ENCODE assay signal across 13 cellular contexts in the genomic region with DNA sequence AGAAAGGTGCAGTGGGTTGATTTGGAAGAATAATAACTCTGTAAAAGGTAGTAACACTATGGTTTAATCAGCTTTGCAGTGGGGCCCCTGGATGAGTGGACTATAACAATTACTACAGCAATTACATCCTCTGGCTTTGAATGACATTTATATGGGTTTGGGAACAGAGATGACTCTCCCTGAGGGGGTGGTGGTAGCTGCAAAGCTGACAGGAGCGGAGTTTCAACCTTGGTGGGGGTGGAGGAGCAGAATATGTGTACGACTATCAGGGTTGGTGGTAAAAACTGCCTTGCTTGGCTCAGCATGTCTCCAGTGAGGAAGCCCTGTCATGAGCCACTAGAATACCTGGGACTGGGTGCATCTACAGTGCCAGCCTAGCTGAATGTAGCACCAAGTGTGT. TPM values are rescaled to one million over a fixed set of nuclear protein-coding genes. Genes with fewer than 3 reads are reported as not detected.
DNase-seq lines count a peak whose midpoint lies in the region; ATAC-seq lines count a peak whose summit lies in the region.
"Had no signal": no experiment of that assay in that cellular context is flagged by ENCODE, and none has a peak within 500 bp of the region (broad histone marks: within the 10 kb centered on the region; RNA-seq: fewer than 3 reads in every experiment).

No MANE protein-coding gene starts in this region.

- H3K27me3 Mint-ChIP-seq in activated naive CD8-positive, alpha-beta T cell = no peaks in the 10 kb centered on the region
- H3K27me3 Mint-ChIP-seq in activated naive CD8-positive, alpha-beta T cell treated with anti-CD3 and anti-CD28 coated beads for 36 hours = no peaks in the 10 kb centered on the region

- peak overlapping the region; percentile 5 for H3K4me3 Mint-ChIP-seq in activated naive CD8-positive, alpha-beta T cell
- H3K4me3 Mint-ChIP-seq in activated naive CD8-positive, alpha-beta T cell treated with anti-CD3 and anti-CD28 coated beads for 36 hours = no peak overlapping the region

- H3K4me1 Mint-ChIP-seq in activated naive CD8-positive, alpha-beta T cell (ENCODE audit: low read depth) = peaks cover 79% of the 10 kb centered on the region
- peaks cover 73% of the 10 kb centered on the region for H3K4me1 Mint-ChIP-seq in activated naive CD8-positive, alpha-beta T cell treated with anti-CD3 and anti-CD28 coated beads for 36 hours

- peak overlapping the region; percentile 72 for H3K27ac Mint-ChIP-seq in activated naive CD8-positive, alpha-beta T cell
- no peak overlapping the region for H3K27ac Mint-ChIP-seq in activated naive CD8-positive, alpha-beta T cell treated with anti-CD3 and anti-CD28 coated beads for 36 hours

- ATAC-seq in stimulated activated naive CD8-positive, alpha-beta T cell treated with anti-CD3 and anti-CD28 coated beads, Interleukin-15, Interleukin-2, amounts not matched to agents 100 U/mL and 50 U/mL, for 24 hours = peak; percentile 83
- no peak for ATAC-seq in HG03342 (IDR thresholded peaks at IDR 0.05; ENCODE audit: unreplicated experiment)

- no peak overlapping the region for H3K27ac ChIP-seq in caudate nucleus (ENCODE audit: low read depth, low read length)
- H3K27ac ChIP-seq: breast epithelium, upper lobe of left lung had no signal

- DNase-seq in activated naive CD8-positive, alpha-beta T cell treated with anti-CD3 and anti-CD28 coated beads for 36 hours = no peak
- DNase-seq in NCI-H69 (lab: John Stamatoyannopoulos, UW) (peak; percentile 46), caudate nucleus (lab: John Stamatoyannopoulos, UW) (peak in 32 of 61 donors; percentile 2 to 80 (median 14)), NCI-H1105 (lab: John Stamatoyannopoulos, UW) (no peak), hypothalamus (lab: John Stamatoyannopoulos, UW) (no peak)
- DNase-seq in stimulated activated naive CD8-positive, alpha-beta T cell treated with anti-CD3 and anti-CD28 coated beads, Interleukin-15, Interleukin-2, amounts not matched to agents 100 U/mL and 50 U/mL, for 24 hours = peak; percentile 59
- DNase-seq: NCI-H2081, NCI-H748 treated with DMSO at 0.1 percent for 48 hours, T-helper 1 cell, upper lobe of left lung had no signal

- H3K9me3 Mint-ChIP-seq in activated naive CD8-positive, alpha-beta T cell (ENCODE audit: low read depth) = peaks cover 4% of the 10 kb centered on the region
- no peaks in the 10 kb centered on the region for H3K9me3 Mint-ChIP-seq in activated naive CD8-positive, alpha-beta T cell treated with anti-CD3 and anti-CD28 coated beads for 36 hours

- peaks cover 18% of the 10 kb centered on the region for H3K36me3 Mint-ChIP-seq in activated naive CD8-positive, alpha-beta T cell
- H3K36me3 Mint-ChIP-seq in activated naive CD8-positive, alpha-beta T cell treated with anti-CD3 and anti-CD28 coated beads for 36 hours = peaks cover 5% of the 10 kb centered on the region

RNA-seq across cellular contexts. Expression of a gene that starts 28.3 kb away (rescaled TPM):
- 10 to 100 TPM; 51.2 to 54.0 TPM for total RNA-seq in activated naive CD8-positive, alpha-beta T cell treated with anti-CD3 and anti-CD28 coated beads for 36 hours

Comparison
In these comparisons a context has a peak if more than half of its experiments do, and no peak if none do; other contexts are left out.
1. DNase-seq: peak in NCI-H69 (single experiment), caudate nucleus (32 of 61) and stimulated activated naive CD8-positive, alpha-beta T cell treated with anti-CD3 and anti-CD28 coated beads, Interleukin-15, Interleukin-2, amounts not matched to agents 100 U/mL and 50 U/mL, for 24 hours (single experiment); none in activated naive CD8-positive, alpha-beta T cell treated with anti-CD3 and anti-CD28 coated beads for 36 hours (single experiment), NCI-H1105 (single experiment) and hypothalamus (0 of 51).